32 cellular contexts compared by ENCODE assay signal in the genomic region with DNA sequence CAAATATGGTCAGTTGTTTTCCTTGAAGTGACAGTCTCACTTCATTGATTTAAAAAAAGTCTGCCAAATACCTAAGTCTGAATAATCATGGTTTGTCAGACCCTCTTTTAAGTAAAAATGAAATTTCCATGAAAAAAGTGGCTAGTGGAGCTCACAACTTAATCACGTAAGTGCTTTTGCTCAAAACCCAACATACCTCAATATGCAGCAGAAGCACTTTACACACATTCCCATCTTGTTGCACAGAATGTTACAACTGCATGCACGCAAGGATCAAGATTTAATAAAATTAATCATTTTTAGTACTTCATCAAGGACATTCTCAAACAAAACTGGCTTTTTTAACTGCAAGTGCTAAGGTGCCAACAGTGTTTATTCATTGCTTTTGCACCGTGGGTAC.
"Had no signal": no experiment of that assay in that cellular context is flagged by ENCODE, and none has a peak within 500 bp of the region (broad histone marks: within the 10 kb centered on the region; RNA-seq: fewer than 3 reads in every experiment).

No MANE protein-coding gene starts in this region.

- H3K27me3 Mint-ChIP-seq: dendritic cell treated with granulocyte-macrophage colony-stimulating factor and Interleukin-4, amounts not matched to agents 40 ng/mL and 50 ng/mL, for 4 days; naive B cell; natural killer cell treated with Interleukin-12 subunit alpha and Interleukin-12 subunit beta and Interleukin-15 and Interleukin-18, amount 100 ng/mL, for 72 hours; stimulated activated naive CD8-positive, alpha-beta T cell treated with anti-CD3 and anti-CD28 coated beads, Interleukin-15, amount 100 ng/mL, for 72 hours had no signal

- H3K27me3 ChIP-seq: colonic mucosa, heart right ventricle, left lung, neutrophil, pancreas, suprapubic skin, thyroid gland had no signal

- H3K4me1 ChIP-seq: colonic mucosa, heart right ventricle, left lung, pancreas, thyroid gland had no signal

- H3K27ac Mint-ChIP-seq: dendritic cell treated with granulocyte-macrophage colony-stimulating factor and Interleukin-4, amounts not matched to agents 40 ng/mL and 50 ng/mL, for 4 days; stimulated activated naive CD8-positive, alpha-beta T cell treated with anti-CD3 and anti-CD28 coated beads, Interleukin-15, amount 100 ng/mL, for 72 hours had no signal

- DNase-seq: colonic mucosa; effector CD8-positive, alpha-beta T cell; endodermal cell; foreskin melanocyte; glutamatergic neuron; heart right ventricle; hippocampal formation; left cardiac atrium; left lung; mesenchymal stem cell; mucosa of descending colon; naive B cell; pancreas; retina; stimulated activated CD4-positive, alpha-beta T cell treated with anti-CD3 and anti-CD28 coated beads, Interleukin-12 subunit alpha, Interleukin-12 subunit beta, amount 100 ng/mL, for 4 hours; stimulated activated CD4-positive, alpha-beta T cell treated with anti-CD3 and anti-CD28 coated beads, Interleukin-1b, Interleukin-23, amount 100 ng/mL, for 48 hours; stimulated activated CD4-positive, alpha-beta T cell treated with anti-CD3 and anti-CD28 coated beads, Interleukin-4, amount 100 ng/mL, for 1 hour; stimulated activated CD8-positive, alpha-beta memory T cell treated with anti-CD3 and anti-CD28 coated beads, Interleukin-4, amount 100 ng/mL, for 48 hours; stimulated activated naive CD4-positive, alpha-beta T cell; stimulated activated naive CD8-positive, alpha-beta T cell treated with anti-CD3 and anti-CD28 coated beads, Interleukin-15, amount 100 ng/mL, for 72 hours; thyroid gland; trophoblast cell had no signal

- H3K27ac ChIP-seq: colonic mucosa, epithelial cell of prostate, heart right ventricle, left lung, neutrophil, pancreas, suprapubic skin, thyroid gland had no signal

- H3K4me3 ChIP-seq: colonic mucosa, heart right ventricle, left lung, mucosa of descending colon, pancreas, smooth muscle cell, suprapubic skin, thyroid gland had no signal

- H3K4me2 ChIP-seq: smooth muscle cell had no signal

- H3K4me3 Mint-ChIP-seq: dendritic cell treated with granulocyte-macrophage colony-stimulating factor and Interleukin-4, amounts not matched to agents 40 ng/mL and 50 ng/mL, for 4 days; endodermal cell; mesothelial cell of epicardium; naive B cell; natural killer cell treated with Interleukin-12 subunit alpha and Interleukin-12 subunit beta and Interleukin-15 and Interleukin-18, amount 100 ng/mL, for 72 hours; neural crest cell; stimulated activated naive CD8-positive, alpha-beta T cell treated with anti-CD3 and anti-CD28 coated beads, Interleukin-15, amount 100 ng/mL, for 72 hours had no signal

- H3K9me3 ChIP-seq: colonic mucosa, neutrophil, pancreas, thyroid gland had no signal

- H3K9me3 Mint-ChIP-seq: natural killer cell treated with Interleukin-12 subunit alpha and Interleukin-12 subunit beta and Interleukin-15 and Interleukin-18, amount 100 ng/mL, for 72 hours; neural crest cell had no signal

- H3K36me3 ChIP-seq: colonic mucosa, heart right ventricle, left lung, neutrophil, pancreas, suprapubic skin, thyroid gland had no signal

- ATAC-seq: esophagus mucosa; heart right ventricle; left cardiac atrium; mucosa of descending colon; natural killer cell treated with Interleukin-12 subunit alpha and Interleukin-12 subunit beta and Interleukin-15 and Interleukin-18, amount 100 ng/mL, for 72 hours; pancreas; sciatic nerve; stimulated activated naive CD8-positive, alpha-beta T cell treated with anti-CD3 and anti-CD28 coated beads, Interleukin-15, amount 100 ng/mL, for 72 hours had no signal
